Comparison of ENCODE assay signal across 1 cellular context in the genomic region with DNA sequence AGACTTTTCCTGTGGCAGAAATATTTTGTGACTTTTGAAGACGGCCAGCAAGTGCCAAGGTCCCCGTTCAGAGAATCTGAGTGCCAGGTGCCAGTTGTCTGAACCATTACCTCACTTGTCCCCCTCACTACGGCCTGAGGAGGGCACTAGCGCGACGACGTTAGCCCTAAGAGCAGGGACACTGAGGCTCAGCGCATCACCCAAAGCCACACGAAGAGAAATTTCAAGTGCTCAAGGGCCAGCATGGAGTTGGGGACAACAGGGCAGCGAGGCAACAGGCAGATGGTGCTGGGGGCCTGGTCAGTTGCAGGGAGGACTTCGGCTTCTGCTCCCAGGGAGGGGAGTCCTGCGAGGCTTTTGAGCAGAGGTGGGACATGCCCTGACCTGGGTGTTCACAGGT.
TF ChIP-seq lines count a peak whose summit lies in the region.

No MANE protein-coding gene starts in this region.

TF ChIP-seq in SK-N-SH, 30 proteins besides CTCF, POLR2A, EP300 and RAD21:
- TF ChIP-seq TCF12 (IDR thresholded peaks at IDR 0.05) (no peak), TEAD4 (IDR thresholded peaks at IDR 0.05; ENCODE audit: borderline replicate concordance, insufficient read depth) (no peak), EZH2phosphoT487 (IDR thresholded peaks at IDR 0.05; ENCODE audit: borderline replicate concordance, low read depth) (no peak), MXI1 (IDR thresholded peaks at IDR 0.05; ENCODE audit: low read depth, low read length) (no peak), NRF1 (IDR thresholded peaks at IDR 0.05; ENCODE audit: low read depth, low read length) (no peak), POLR2AphosphoS5 (IDR thresholded peaks at IDR 0.05; ENCODE audit: low read depth, low read length) (no peak), GATA2 (CRISPR knock-in tag; IDR thresholded peaks at IDR 0.05) (no peak), YY1 (IDR thresholded peaks at IDR 0.05; ENCODE audit: low read depth) (no peak), SMC3 (IDR thresholded peaks at IDR 0.05; ENCODE audit: low read depth, low read length) (no peak), RXRA (IDR thresholded peaks at IDR 0.05; ENCODE audit: borderline replicate concordance, low read depth) (no peak), RCOR1 (IDR thresholded peaks at IDR 0.05; ENCODE audit: low read length) (no peak), SIN3A (IDR thresholded peaks at IDR 0.05; ENCODE audit: borderline replicate concordance, low read depth, low read length) (no peak), GABPA (IDR thresholded peaks at IDR 0.05; ENCODE audit: low read depth) (no peak), ELF1 (IDR thresholded peaks at IDR 0.05) (no peak)
- TF ChIP-seq, protein P1, sequence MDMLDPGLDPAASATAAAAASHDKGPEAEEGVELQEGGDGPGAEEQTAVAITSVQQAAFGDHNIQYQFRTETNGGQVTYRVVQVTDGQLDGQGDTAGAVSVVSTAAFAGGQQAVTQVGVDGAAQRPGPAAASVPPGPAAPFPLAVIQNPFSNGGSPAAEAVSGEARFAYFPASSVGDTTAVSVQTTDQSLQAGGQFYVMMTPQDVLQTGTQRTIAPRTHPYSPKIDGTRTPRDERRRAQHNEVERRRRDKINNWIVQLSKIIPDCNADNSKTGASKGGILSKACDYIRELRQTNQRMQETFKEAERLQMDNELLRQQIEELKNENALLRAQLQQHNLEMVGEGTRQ (IDR thresholded peaks at IDR 0.05; ENCODE audit: borderline replicate concordance, low read depth, low read length) = no peak
- TF ChIP-seq, protein P2, sequence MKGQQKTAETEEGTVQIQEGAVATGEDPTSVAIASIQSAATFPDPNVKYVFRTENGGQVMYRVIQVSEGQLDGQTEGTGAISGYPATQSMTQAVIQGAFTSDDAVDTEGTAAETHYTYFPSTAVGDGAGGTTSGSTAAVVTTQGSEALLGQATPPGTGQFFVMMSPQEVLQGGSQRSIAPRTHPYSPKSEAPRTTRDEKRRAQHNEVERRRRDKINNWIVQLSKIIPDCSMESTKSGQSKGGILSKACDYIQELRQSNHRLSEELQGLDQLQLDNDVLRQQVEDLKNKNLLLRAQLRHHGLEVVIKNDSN (IDR thresholded peaks at IDR 0.05; ENCODE audit: borderline replicate concordance, low read depth) = no peak
- TF ChIP-seq, protein P3, sequence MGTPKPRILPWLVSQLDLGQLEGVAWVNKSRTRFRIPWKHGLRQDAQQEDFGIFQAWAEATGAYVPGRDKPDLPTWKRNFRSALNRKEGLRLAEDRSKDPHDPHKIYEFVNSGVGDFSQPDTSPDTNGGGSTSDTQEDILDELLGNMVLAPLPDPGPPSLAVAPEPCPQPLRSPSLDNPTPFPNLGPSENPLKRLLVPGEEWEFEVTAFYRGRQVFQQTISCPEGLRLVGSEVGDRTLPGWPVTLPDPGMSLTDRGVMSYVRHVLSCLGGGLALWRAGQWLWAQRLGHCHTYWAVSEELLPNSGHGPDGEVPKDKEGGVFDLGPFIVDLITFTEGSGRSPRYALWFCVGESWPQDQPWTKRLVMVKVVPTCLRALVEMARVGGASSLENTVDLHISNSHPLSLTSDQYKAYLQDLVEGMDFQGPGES (IDR thresholded peaks at IDR 0.05; ENCODE audit: low read depth, low read length) = no peak
- TF ChIP-seq, protein P4, sequence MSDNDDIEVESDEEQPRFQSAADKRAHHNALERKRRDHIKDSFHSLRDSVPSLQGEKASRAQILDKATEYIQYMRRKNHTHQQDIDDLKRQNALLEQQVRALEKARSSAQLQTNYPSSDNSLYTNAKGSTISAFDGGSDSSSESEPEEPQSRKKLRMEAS (IDR thresholded peaks at IDR 0.05; ENCODE audit: low read depth) = no peak
